1 cellular context compared by ENCODE assay signal in genomic region chr17:74744714-74745547, GRCh38.
A peak's percentile ranks its signal among the peaks of the same experiment; 100 is the strongest.
TF ChIP-seq lines count a peak whose summit lies in the region.

No MANE protein-coding gene starts in this region.

TF ChIP-seq in K562, 482 proteins besides CTCF, POLR2A, EP300 and RAD21 (continued from another document):
- TF ChIP-seq DEAF1 (CRISPR knock-in tag; IDR thresholded peaks at IDR 0.05) (peak; percentile 91), RCOR1 (IDR thresholded peaks at IDR 0.05; ENCODE audit: borderline replicate concordance in 1 of 2, low read depth in 2 of 2, low read length in 2 of 2) (peak in 1 of 2 experiments; percentile 64; a peak in 1 of 4 replicates), NFATC3 (IDR thresholded peaks at IDR 0.05) (no peak), CHD2 (IDR thresholded peaks at IDR 0.05; ENCODE audit: low read depth, low read length) (no peak), CTBP1 (IDR thresholded peaks at IDR 0.05; ENCODE audit: borderline replicate concordance) (peak; percentile 29; the same call in 1 of the 2 replicates), SMAD1 (IDR thresholded peaks at IDR 0.05; ENCODE audit: low read depth, low read length, partially characterized antibody) (peak; percentile 50), ZFP30 (CRISPR knock-in tag; IDR thresholded peaks at IDR 0.05; ENCODE audit: borderline replicate concordance) (no peak), ZBTB9 (CRISPR knock-in tag; IDR thresholded peaks at IDR 0.05) (0 out of 2 replicates have a peak, but pooled peaks have one; percentile 36), YY1 (IDR thresholded peaks at IDR 0.05; ENCODE audit: borderline replicate concordance in 1 of 3, control insufficient read depth in 1 of 3, extremely low read depth in 1 of 3, insufficient read depth in 3 of 3, insufficient read length in 1 of 3, insufficient replicate concordance in 2 of 3, low read depth in 1 of 3, low read length in 2 of 3) (peak in 1 of 3 experiments; percentile 18), ATF7 (IDR thresholded peaks at IDR 0.05) (0 out of 2 replicates have a peak, but pooled peaks have one; percentile 41), SRF (CRISPR knock-in tag; IDR thresholded peaks at IDR 0.05) (no peak), MTF1 (CRISPR knock-in tag; IDR thresholded peaks at IDR 0.05; ENCODE audit: borderline replicate concordance) (no peak), ZKSCAN3 (CRISPR knock-in tag; IDR thresholded peaks at IDR 0.05) (no peak), VEZF1 (CRISPR knock-in tag; IDR thresholded peaks at IDR 0.05) (peak; percentile 46; the same call in 1 of the 2 replicates), SRSF1 (IDR thresholded peaks at IDR 0.05; ENCODE audit: low read depth, low read length) (no peak), SP2 (IDR thresholded peaks at IDR 0.05; ENCODE audit: extremely low read depth, low read depth, low read length, poor library complexity, severe bottlenecking) (no peak), SMC3 (conservative IDR thresholded peaks at IDR 0.05; ENCODE audit: insufficient read depth, low read depth, low read length) (peak; percentile 97), MCM5 (IDR thresholded peaks at IDR 0.05; ENCODE audit: low read depth) (no peak)
- TF ChIP-seq, protein P1, sequence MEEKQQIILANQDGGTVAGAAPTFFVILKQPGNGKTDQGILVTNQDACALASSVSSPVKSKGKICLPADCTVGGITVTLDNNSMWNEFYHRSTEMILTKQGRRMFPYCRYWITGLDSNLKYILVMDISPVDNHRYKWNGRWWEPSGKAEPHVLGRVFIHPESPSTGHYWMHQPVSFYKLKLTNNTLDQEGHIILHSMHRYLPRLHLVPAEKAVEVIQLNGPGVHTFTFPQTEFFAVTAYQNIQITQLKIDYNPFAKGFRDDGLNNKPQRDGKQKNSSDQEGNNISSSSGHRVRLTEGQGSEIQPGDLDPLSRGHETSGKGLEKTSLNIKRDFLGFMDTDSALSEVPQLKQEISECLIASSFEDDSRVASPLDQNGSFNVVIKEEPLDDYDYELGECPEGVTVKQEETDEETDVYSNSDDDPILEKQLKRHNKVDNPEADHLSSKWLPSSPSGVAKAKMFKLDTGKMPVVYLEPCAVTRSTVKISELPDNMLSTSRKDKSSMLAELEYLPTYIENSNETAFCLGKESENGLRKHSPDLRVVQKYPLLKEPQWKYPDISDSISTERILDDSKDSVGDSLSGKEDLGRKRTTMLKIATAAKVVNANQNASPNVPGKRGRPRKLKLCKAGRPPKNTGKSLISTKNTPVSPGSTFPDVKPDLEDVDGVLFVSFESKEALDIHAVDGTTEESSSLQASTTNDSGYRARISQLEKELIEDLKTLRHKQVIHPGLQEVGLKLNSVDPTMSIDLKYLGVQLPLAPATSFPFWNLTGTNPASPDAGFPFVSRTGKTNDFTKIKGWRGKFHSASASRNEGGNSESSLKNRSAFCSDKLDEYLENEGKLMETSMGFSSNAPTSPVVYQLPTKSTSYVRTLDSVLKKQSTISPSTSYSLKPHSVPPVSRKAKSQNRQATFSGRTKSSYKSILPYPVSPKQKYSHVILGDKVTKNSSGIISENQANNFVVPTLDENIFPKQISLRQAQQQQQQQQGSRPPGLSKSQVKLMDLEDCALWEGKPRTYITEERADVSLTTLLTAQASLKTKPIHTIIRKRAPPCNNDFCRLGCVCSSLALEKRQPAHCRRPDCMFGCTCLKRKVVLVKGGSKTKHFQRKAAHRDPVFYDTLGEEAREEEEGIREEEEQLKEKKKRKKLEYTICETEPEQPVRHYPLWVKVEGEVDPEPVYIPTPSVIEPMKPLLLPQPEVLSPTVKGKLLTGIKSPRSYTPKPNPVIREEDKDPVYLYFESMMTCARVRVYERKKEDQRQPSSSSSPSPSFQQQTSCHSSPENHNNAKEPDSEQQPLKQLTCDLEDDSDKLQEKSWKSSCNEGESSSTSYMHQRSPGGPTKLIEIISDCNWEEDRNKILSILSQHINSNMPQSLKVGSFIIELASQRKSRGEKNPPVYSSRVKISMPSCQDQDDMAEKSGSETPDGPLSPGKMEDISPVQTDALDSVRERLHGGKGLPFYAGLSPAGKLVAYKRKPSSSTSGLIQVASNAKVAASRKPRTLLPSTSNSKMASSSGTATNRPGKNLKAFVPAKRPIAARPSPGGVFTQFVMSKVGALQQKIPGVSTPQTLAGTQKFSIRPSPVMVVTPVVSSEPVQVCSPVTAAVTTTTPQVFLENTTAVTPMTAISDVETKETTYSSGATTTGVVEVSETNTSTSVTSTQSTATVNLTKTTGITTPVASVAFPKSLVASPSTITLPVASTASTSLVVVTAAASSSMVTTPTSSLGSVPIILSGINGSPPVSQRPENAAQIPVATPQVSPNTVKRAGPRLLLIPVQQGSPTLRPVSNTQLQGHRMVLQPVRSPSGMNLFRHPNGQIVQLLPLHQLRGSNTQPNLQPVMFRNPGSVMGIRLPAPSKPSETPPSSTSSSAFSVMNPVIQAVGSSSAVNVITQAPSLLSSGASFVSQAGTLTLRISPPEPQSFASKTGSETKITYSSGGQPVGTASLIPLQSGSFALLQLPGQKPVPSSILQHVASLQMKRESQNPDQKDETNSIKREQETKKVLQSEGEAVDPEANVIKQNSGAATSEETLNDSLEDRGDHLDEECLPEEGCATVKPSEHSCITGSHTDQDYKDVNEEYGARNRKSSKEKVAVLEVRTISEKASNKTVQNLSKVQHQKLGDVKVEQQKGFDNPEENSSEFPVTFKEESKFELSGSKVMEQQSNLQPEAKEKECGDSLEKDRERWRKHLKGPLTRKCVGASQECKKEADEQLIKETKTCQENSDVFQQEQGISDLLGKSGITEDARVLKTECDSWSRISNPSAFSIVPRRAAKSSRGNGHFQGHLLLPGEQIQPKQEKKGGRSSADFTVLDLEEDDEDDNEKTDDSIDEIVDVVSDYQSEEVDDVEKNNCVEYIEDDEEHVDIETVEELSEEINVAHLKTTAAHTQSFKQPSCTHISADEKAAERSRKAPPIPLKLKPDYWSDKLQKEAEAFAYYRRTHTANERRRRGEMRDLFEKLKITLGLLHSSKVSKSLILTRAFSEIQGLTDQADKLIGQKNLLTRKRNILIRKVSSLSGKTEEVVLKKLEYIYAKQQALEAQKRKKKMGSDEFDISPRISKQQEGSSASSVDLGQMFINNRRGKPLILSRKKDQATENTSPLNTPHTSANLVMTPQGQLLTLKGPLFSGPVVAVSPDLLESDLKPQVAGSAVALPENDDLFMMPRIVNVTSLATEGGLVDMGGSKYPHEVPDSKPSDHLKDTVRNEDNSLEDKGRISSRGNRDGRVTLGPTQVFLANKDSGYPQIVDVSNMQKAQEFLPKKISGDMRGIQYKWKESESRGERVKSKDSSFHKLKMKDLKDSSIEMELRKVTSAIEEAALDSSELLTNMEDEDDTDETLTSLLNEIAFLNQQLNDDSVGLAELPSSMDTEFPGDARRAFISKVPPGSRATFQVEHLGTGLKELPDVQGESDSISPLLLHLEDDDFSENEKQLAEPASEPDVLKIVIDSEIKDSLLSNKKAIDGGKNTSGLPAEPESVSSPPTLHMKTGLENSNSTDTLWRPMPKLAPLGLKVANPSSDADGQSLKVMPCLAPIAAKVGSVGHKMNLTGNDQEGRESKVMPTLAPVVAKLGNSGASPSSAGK (IDR thresholded peaks at IDR 0.05), result no peak
